1 cellular context compared by ENCODE assay signal in the genomic region with DNA sequence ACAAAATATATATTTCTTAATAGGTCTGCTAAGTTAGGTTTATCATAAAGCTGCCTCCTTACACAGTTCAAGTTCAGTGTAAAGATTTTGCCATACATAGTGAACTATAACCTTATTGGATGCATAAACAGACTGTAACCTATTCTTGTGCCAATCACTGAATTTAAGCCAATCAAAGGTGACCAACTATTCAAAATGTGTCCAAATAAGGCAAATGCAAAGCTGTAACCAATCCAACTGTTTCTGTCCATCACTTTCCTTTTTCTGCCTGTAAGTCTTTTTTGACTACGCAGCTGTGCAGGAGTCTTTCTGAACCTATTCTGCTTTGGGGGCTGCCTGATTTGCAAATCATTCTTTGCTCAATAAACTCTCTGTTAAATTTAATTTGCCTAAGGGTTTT.
TF ChIP-seq lines count a peak whose summit lies in the region.

No MANE protein-coding gene starts in this region.

TF ChIP-seq in HepG2, 621 proteins besides CTCF, POLR2A, EP300 and RAD21 (continued from another document):
- TF ChIP-seq, protein P1, sequence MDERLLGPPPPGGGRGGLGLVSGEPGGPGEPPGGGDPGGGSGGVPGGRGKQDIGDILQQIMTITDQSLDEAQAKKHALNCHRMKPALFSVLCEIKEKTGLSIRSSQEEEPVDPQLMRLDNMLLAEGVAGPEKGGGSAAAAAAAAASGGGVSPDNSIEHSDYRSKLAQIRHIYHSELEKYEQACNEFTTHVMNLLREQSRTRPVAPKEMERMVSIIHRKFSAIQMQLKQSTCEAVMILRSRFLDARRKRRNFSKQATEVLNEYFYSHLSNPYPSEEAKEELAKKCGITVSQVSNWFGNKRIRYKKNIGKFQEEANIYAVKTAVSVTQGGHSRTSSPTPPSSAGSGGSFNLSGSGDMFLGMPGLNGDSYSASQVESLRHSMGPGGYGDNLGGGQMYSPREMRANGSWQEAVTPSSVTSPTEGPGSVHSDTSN (CRISPR knock-in tag; IDR thresholded peaks at IDR 0.05), result peak; percentile 60; the same call in 1 of the 2 replicates
- TF ChIP-seq, protein P2, sequence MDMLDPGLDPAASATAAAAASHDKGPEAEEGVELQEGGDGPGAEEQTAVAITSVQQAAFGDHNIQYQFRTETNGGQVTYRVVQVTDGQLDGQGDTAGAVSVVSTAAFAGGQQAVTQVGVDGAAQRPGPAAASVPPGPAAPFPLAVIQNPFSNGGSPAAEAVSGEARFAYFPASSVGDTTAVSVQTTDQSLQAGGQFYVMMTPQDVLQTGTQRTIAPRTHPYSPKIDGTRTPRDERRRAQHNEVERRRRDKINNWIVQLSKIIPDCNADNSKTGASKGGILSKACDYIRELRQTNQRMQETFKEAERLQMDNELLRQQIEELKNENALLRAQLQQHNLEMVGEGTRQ (IDR thresholded peaks at IDR 0.05; ENCODE audit: low read depth, low read length), result no peak
- TF ChIP-seq, protein P2 (CRISPR knock-in tag; IDR thresholded peaks at IDR 0.05; ENCODE audit: borderline replicate concordance), result 0 out of 2 replicates have a peak, but pooled peaks have one; percentile 19
